In genomic region chr3:72345980-72346379, GRCh38 we compare ENCODE assay signal across 12 cellular contexts.
DNase-seq lines count a peak whose midpoint lies in the region; ATAC-seq and TF ChIP-seq lines count a peak whose summit lies in the region.
"Had no signal": no experiment of that assay in that cellular context is flagged by ENCODE, and none has a peak within 500 bp of the region (broad histone marks: within the 10 kb centered on the region; RNA-seq: fewer than 3 reads in every experiment).

No MANE protein-coding gene starts in this region.

- TF ChIP-seq POLR2A in gastroesophageal sphincter (IDR thresholded peaks at IDR 0.05) (no peak), spleen (IDR thresholded peaks at IDR 0.05) (no peak)

- no peak for TF ChIP-seq EP300 in gastroesophageal sphincter (IDR thresholded peaks at IDR 0.05)

- no peak for DNase-seq in activated naive CD4-positive, alpha-beta T cell treated with anti-CD3 and anti-CD28 coated beads, Interleukin-2, amount 10 ng/mL, durations not matched to agents 7 days and 5 days
- DNase-seq in activated naive CD4-positive, alpha-beta T cell treated with anti-CD3 and anti-CD28 coated beads for 36 hours: no peak
- DNase-seq in RWPE2 (ENCODE audit: low spot score): no peak
- DNase-seq in spleen: peak; percentile 52
- no peak for DNase-seq in RKO (ENCODE audit: low spot score)
- DNase-seq: NCI-H1417, pancreas had no signal

- peak overlapping the region; percentile 93 for H3K27ac Mint-ChIP-seq in activated naive CD4-positive, alpha-beta T cell treated with anti-CD3 and anti-CD28 coated beads, Interleukin-2, amount 10 ng/mL, durations not matched to agents 7 days and 5 days
- no peak overlapping the region for H3K27ac Mint-ChIP-seq in activated naive CD4-positive, alpha-beta T cell treated with anti-CD3 and anti-CD28 coated beads for 36 hours

- CTCF ChIA-PET in activated naive CD4-positive, alpha-beta T cell treated with anti-CD3 and anti-CD28 coated beads, Interleukin-2, amount 10 ng/mL, durations not matched to agents 7 days and 5 days (lab: Charles Lee): interaction anchor here (0.6 to 1.0 kb wide), 2 partner anchors 12 to 415 kb away, joined by 3 read pairs; no protein-coding TSS in a partner anchor
- CTCF ChIA-PET in activated naive CD4-positive, alpha-beta T cell treated with anti-CD3 and anti-CD28 coated beads for 36 hours (lab: Charles Lee): no interaction called here

- peaks cover 15% of the 10 kb centered on the region for H3K4me1 ChIP-seq in RWPE2 (ENCODE audit: insufficient read depth, poor library complexity, severe bottlenecking)
- peaks cover 0 to 37% (median 0%) of the 10 kb centered on the region in 3 donors for H3K4me1 ChIP-seq in gastroesophageal sphincter
- H3K4me1 ChIP-seq in spleen: peaks cover 14 to 53% (median 35%) of the 10 kb centered on the region in 6 donors
- H3K4me1 ChIP-seq: body of pancreas, pancreas had no signal

- no peak for ATAC-seq in RWPE2 (ENCODE audit: low read depth)
- ATAC-seq in gastroesophageal sphincter: no peak
- no peak for ATAC-seq in GM21717 (IDR thresholded peaks at IDR 0.05; ENCODE audit: unreplicated experiment)
- no peak for ATAC-seq in HG02973 (IDR thresholded peaks at IDR 0.05; ENCODE audit: unreplicated experiment)

- peak overlapping the region; percentile 16 for H3K4me3 Mint-ChIP-seq in activated naive CD4-positive, alpha-beta T cell treated with anti-CD3 and anti-CD28 coated beads, Interleukin-2, amount 10 ng/mL, durations not matched to agents 7 days and 5 days
- no peak overlapping the region for H3K4me3 Mint-ChIP-seq in activated naive CD4-positive, alpha-beta T cell treated with anti-CD3 and anti-CD28 coated beads for 36 hours

- peak overlapping the region; percentile 89 for H3K27ac ChIP-seq in RWPE2 (ENCODE audit: poor library complexity, severe bottlenecking)
- H3K27ac ChIP-seq in gastroesophageal sphincter: peak overlapping the region in 3 of 4 donors; percentile 35 to 60 (median 46)
- peak overlapping the region in 2 of 8 donors; percentile 37 to 47 for H3K27ac ChIP-seq in spleen
- H3K27ac ChIP-seq: body of pancreas, pancreas, suprapubic skin had no signal

- no peak for TF ChIP-seq CTCF in RWPE2 (IDR thresholded peaks at IDR 0.05; ENCODE audit: poor library complexity, severe bottlenecking)
- no peak for TF ChIP-seq CTCF in gastroesophageal sphincter (IDR thresholded peaks at IDR 0.05)
- no peak for TF ChIP-seq CTCF in spleen (IDR thresholded peaks at IDR 0.05 in 8 of 11, conservative IDR thresholded peaks at IDR 0.05 in 3 of 11)

- WGBS in gastroesophageal sphincter (ENCODE audit: low coverage in 1 of 2), 2 donors: 100% methylated on average over 1 of the region's 7 CpGs; no CpG with 5 or more reads in 1 of the 2 donors
- WGBS in spleen, 5 donors: 77 to 94% (median 82%) methylated on average over 7 of the region's 7 CpGs

- H3K36me3 ChIP-seq in RWPE2 (ENCODE audit: low read depth): no peaks in the 10 kb centered on the region
- no peaks in the 10 kb centered on the region for H3K36me3 ChIP-seq in gastroesophageal sphincter
- no peaks in the 10 kb centered on the region for H3K36me3 ChIP-seq in spleen
- H3K36me3 ChIP-seq: pancreas, suprapubic skin had no signal

- H3K4me1 Mint-ChIP-seq in activated naive CD4-positive, alpha-beta T cell treated with anti-CD3 and anti-CD28 coated beads, Interleukin-2, amount 10 ng/mL, durations not matched to agents 7 days and 5 days: peaks cover 70% of the 10 kb centered on the region
- H3K4me1 Mint-ChIP-seq in activated naive CD4-positive, alpha-beta T cell treated with anti-CD3 and anti-CD28 coated beads for 36 hours (ENCODE audit: low read depth): peaks cover 69% of the 10 kb centered on the region

- no peaks in the 10 kb centered on the region for H3K9me3 Mint-ChIP-seq in activated naive CD4-positive, alpha-beta T cell treated with anti-CD3 and anti-CD28 coated beads, Interleukin-2, amount 10 ng/mL, durations not matched to agents 7 days and 5 days
- peaks cover 2% of the 10 kb centered on the region for H3K9me3 Mint-ChIP-seq in activated naive CD4-positive, alpha-beta T cell treated with anti-CD3 and anti-CD28 coated beads for 36 hours

- peaks cover 18% of the 10 kb centered on the region for H3K27me3 Mint-ChIP-seq in activated naive CD4-positive, alpha-beta T cell treated with anti-CD3 and anti-CD28 coated beads, Interleukin-2, amount 10 ng/mL, durations not matched to agents 7 days and 5 days
- H3K27me3 Mint-ChIP-seq in activated naive CD4-positive, alpha-beta T cell treated with anti-CD3 and anti-CD28 coated beads for 36 hours (ENCODE audit: low read depth): no peaks in the 10 kb centered on the region

- H3K27me3 ChIP-seq in RWPE2 (ENCODE audit: insufficient read depth, poor library complexity, severe bottlenecking) (no peaks in the 10 kb centered on the region), gastroesophageal sphincter (no peaks in the 10 kb centered on the region), spleen (replicated peaks in 1 of 7) (no peaks in the 10 kb centered on the region)
- H3K27me3 ChIP-seq: body of pancreas, pancreas, suprapubic skin had no signal

- H3K36me3 Mint-ChIP-seq in activated naive CD4-positive, alpha-beta T cell treated with anti-CD3 and anti-CD28 coated beads, Interleukin-2, amount 10 ng/mL, durations not matched to agents 7 days and 5 days: no peaks in the 10 kb centered on the region
- H3K36me3 Mint-ChIP-seq in activated naive CD4-positive, alpha-beta T cell treated with anti-CD3 and anti-CD28 coated beads for 36 hours (ENCODE audit: low read depth): no peaks in the 10 kb centered on the region

- H3K4me3 ChIP-seq in RWPE2 (ENCODE audit: severe bottlenecking) (no peak overlapping the region), gastroesophageal sphincter (no peak overlapping the region), spleen (no peak overlapping the region)
- H3K4me3 ChIP-seq: body of pancreas, pancreas, suprapubic skin had no signal

- H3K9me3 ChIP-seq in RWPE2 (ENCODE audit: severe bottlenecking) (no peaks in the 10 kb centered on the region), gastroesophageal sphincter (no peaks in the 10 kb centered on the region), spleen (no peaks in the 10 kb centered on the region)
- H3K9me3 ChIP-seq: body of pancreas, pancreas, suprapubic skin had no signal

- intact Hi-C loops in activated naive CD4-positive, alpha-beta T cell treated with anti-CD3 and anti-CD28 coated beads for 36 hours (cut with micrococcal nuclease): loop anchor here (5.0 to 10.0 kb wide), 3 partner anchors 379 to 411 kb away; no protein-coding TSS in a partner anchor
- intact Hi-C loops in spleen (cut with DNase I; ENCODE audit: low total_unique reads): no loop called here
